In genomic region chr4:1294891-1295290, GRCh38 we compare ENCODE assay signal across 20 cellular contexts. TPM values are rescaled to one million over a fixed set of nuclear protein-coding genes. Genes with fewer than 3 reads are reported as not detected.
A peak's percentile ranks its signal among the peaks of the same experiment; 100 is the strongest.
DNase-seq lines count a peak whose midpoint lies in the region; ATAC-seq and TF ChIP-seq lines count a peak whose summit lies in the region.
"Had no signal": no experiment of that assay in that cellular context is flagged by ENCODE, and none has a peak within 500 bp of the region (broad histone marks: within the 10 kb centered on the region; RNA-seq: fewer than 3 reads in every experiment).

No MANE protein-coding gene starts in this region.

- H3K4me1 Mint-ChIP-seq in activated T-helper 1 cell treated with anti-CD3 and anti-CD28 coated beads, Interleukin-12 subunit alpha, Interleukin-12 subunit beta, Interleukin-2, Interleukin-4 antibody, amounts not matched to agents 30 ng/mL and 10 ng/mL and 1 ng/mL, durations not matched to agents 14 hours and 24 hours and 36 hours (ENCODE audit: low read depth), result peaks cover 26% of the 10 kb centered on the region

- peak overlapping the region in 4 of 5 donors; percentile 6 to 51 (median 24) for H3K9ac ChIP-seq in subcutaneous abdominal adipose tissue (ENCODE audit: low read length in 5 of 5)

- 28 to 33% methylated on average over 10 of the region's 10 CpGs for WGBS in heart right ventricle, 2 donors

- H3K27ac Mint-ChIP-seq in activated T-helper 1 cell treated with anti-CD3 and anti-CD28 coated beads, Interleukin-12 subunit alpha, Interleukin-12 subunit beta, Interleukin-2, Interleukin-4 antibody, amounts not matched to agents 30 ng/mL and 10 ng/mL and 1 ng/mL, durations not matched to agents 14 hours and 24 hours and 36 hours, result peak overlapping the region; percentile 29
- H3K27ac Mint-ChIP-seq: activated naive CD4-positive, alpha-beta T cell treated with anti-CD3 and anti-CD28 coated beads, Interleukin-2, amount 50 U/mL, for 24 hours had no signal

- DNase-seq in heart right ventricle, result no peak
- no peak for DNase-seq in left ventricle myocardium superior
- no peak for DNase-seq in activated T-helper 1 cell treated with anti-CD3 and anti-CD28 coated beads, Interleukin-12 subunit alpha, Interleukin-12 subunit beta, Interleukin-2, Interleukin-4 antibody, amounts not matched to agents 30 ng/mL and 10 ng/mL and 1 ng/mL, durations not matched to agents 14 hours and 24 hours and 36 hours (ENCODE audit: low spot score)
- DNase-seq in left lobe of liver (ENCODE audit: low spot score), result no peak
- no peak for DNase-seq in GDM1 (lab: John Stamatoyannopoulos, UW)
- DNase-seq in DMS53 treated with DMSO at 0.1 percent for 48 hours (lab: John Stamatoyannopoulos, UW; ENCODE audit: unreplicated experiment), result no peak
- no peak for DNase-seq in activated CD8-positive, alpha-beta memory T cell treated with anti-CD3 and anti-CD28 coated beads for 24 hours
- DNase-seq: ACHN; activated CD4-positive, CD25-positive, alpha-beta regulatory T cell; effector memory CD4-positive, alpha-beta T cell; EL; GOT3; NCI-H1436; T-helper 2 cell had no signal

- no peak overlapping the region for H3K4me3 ChIP-seq in heart right ventricle
- no peak overlapping the region for H3K4me3 ChIP-seq in subcutaneous abdominal adipose tissue (ENCODE audit: low read depth in 1 of 5, low read length in 5 of 5)
- H3K4me3 ChIP-seq: cardiac muscle cell, left lung, prostate gland had no signal

- H3K9me3 ChIP-seq in heart right ventricle, result no peaks in the 10 kb centered on the region
- no peaks in the 10 kb centered on the region for H3K9me3 ChIP-seq in subcutaneous abdominal adipose tissue (ENCODE audit: control insufficient read depth in 5 of 5, low read length in 5 of 5)
- H3K9me3 ChIP-seq: left lung, prostate gland had no signal

- H3K36me3 ChIP-seq in heart right ventricle (peaks cover 0 to 34% (median 12%) of the 10 kb centered on the region in 9 donors), subcutaneous abdominal adipose tissue (ENCODE audit: control insufficient read depth in 5 of 5, insufficient read depth in 5 of 5, low read length in 5 of 5) (peaks cover 0 to 36% (median 32%) of the 10 kb centered on the region in 5 donors)
- H3K36me3 ChIP-seq: cardiac muscle cell, prostate gland had no signal

- H3K27ac ChIP-seq in heart right ventricle (peak overlapping the region in 6 of 10 donors; percentile 1 to 58 (median 19)), subcutaneous abdominal adipose tissue (ENCODE audit: low read depth, low read length) (no peak overlapping the region)
- H3K27ac ChIP-seq: prostate gland had no signal

- no peaks in the 10 kb centered on the region for H3K9me3 Mint-ChIP-seq in activated T-helper 1 cell treated with anti-CD3 and anti-CD28 coated beads, Interleukin-12 subunit alpha, Interleukin-12 subunit beta, Interleukin-2, Interleukin-4 antibody, amounts not matched to agents 30 ng/mL and 10 ng/mL and 1 ng/mL, durations not matched to agents 14 hours and 24 hours and 36 hours
- H3K9me3 Mint-ChIP-seq: activated naive CD4-positive, alpha-beta T cell treated with anti-CD3 and anti-CD28 coated beads, Interleukin-2, amount 50 U/mL, for 24 hours had no signal

- intact Hi-C loops in heart right ventricle (cut with DNase I), result loop anchor here in 4 of 10 donors (5.0 to 10.0 kb wide), 3 partner anchors 47 to 52 kb away; partner anchors contain the start of gene UVSSA (in 2 of the 4)
- intact Hi-C loops in left ventricle myocardium superior (cut with micrococcal nuclease), result no loop called here
- intact Hi-C loops in activated T-helper 1 cell treated with anti-CD3 and anti-CD28 coated beads, Interleukin-12 subunit alpha, Interleukin-12 subunit beta, Interleukin-2, Interleukin-4 antibody, amounts not matched to agents 30 ng/mL and 10 ng/mL and 1 ng/mL, durations not matched to agents 14 hours and 24 hours and 36 hours (cut with micrococcal nuclease), result no loop called here

- ATAC-seq in heart right ventricle (peak in 3 of 8 donors; percentile 5 to 21 (median 18)), left ventricle myocardium superior (no peak), left lobe of liver (peak; percentile 9)
- ATAC-seq: left lung, Right ventricle myocardium inferior had no signal

- peaks cover 15% of the 10 kb centered on the region for H3K36me3 Mint-ChIP-seq in activated T-helper 1 cell treated with anti-CD3 and anti-CD28 coated beads, Interleukin-12 subunit alpha, Interleukin-12 subunit beta, Interleukin-2, Interleukin-4 antibody, amounts not matched to agents 30 ng/mL and 10 ng/mL and 1 ng/mL, durations not matched to agents 14 hours and 24 hours and 36 hours (ENCODE audit: low read depth)

- peaks cover 24 to 70% (median 57%) of the 10 kb centered on the region in 9 donors for H3K4me1 ChIP-seq in heart right ventricle
- H3K4me1 ChIP-seq in subcutaneous abdominal adipose tissue (ENCODE audit: control insufficient read depth in 5 of 5, insufficient read depth in 5 of 5, low read length in 5 of 5), result peaks cover 7 to 47% (median 42%) of the 10 kb centered on the region in 5 donors

- H3K27me3 ChIP-seq in heart right ventricle, result no peaks in the 10 kb centered on the region
- no peaks in the 10 kb centered on the region for H3K27me3 ChIP-seq in subcutaneous abdominal adipose tissue (ENCODE audit: control insufficient read depth in 5 of 5, insufficient read depth in 4 of 5, low read length in 5 of 5)
- H3K27me3 ChIP-seq: cardiac muscle cell, left lung had no signal

- no peaks in the 10 kb centered on the region for H3K27me3 Mint-ChIP-seq in activated T-helper 1 cell treated with anti-CD3 and anti-CD28 coated beads, Interleukin-12 subunit alpha, Interleukin-12 subunit beta, Interleukin-2, Interleukin-4 antibody, amounts not matched to agents 30 ng/mL and 10 ng/mL and 1 ng/mL, durations not matched to agents 14 hours and 24 hours and 36 hours (ENCODE audit: insufficient read depth)
- H3K27me3 Mint-ChIP-seq: activated naive CD4-positive, alpha-beta T cell treated with anti-CD3 and anti-CD28 coated beads, Interleukin-2, amount 50 U/mL, for 24 hours had no signal

- H3K4me3 Mint-ChIP-seq in activated T-helper 1 cell treated with anti-CD3 and anti-CD28 coated beads, Interleukin-12 subunit alpha, Interleukin-12 subunit beta, Interleukin-2, Interleukin-4 antibody, amounts not matched to agents 30 ng/mL and 10 ng/mL and 1 ng/mL, durations not matched to agents 14 hours and 24 hours and 36 hours, result no peak overlapping the region
- H3K4me3 Mint-ChIP-seq: activated naive CD4-positive, alpha-beta T cell treated with anti-CD3 and anti-CD28 coated beads, Interleukin-2, amount 50 U/mL, for 24 hours had no signal

- TF ChIP-seq CTCF in heart right ventricle (IDR thresholded peaks at IDR 0.05), result no peak

RNA-seq across cellular contexts. Expression of gene MAEA, which starts 5.2 kb away (rescaled TPM):
- total RNA-seq in heart right ventricle, result 10 to 100 TPM; 39.1 to 72.8 (median 50.3) TPM
- 10 to 100 TPM; 43.2 to 55.7 TPM for polyA plus RNA-seq in heart right ventricle
- 49.6 TPM for total RNA-seq in left ventricle myocardium superior
- total RNA-seq in activated T-helper 1 cell treated with anti-CD3 and anti-CD28 coated beads, Interleukin-12 subunit alpha, Interleukin-12 subunit beta, Interleukin-2, Interleukin-4 antibody, amounts not matched to agents 30 ng/mL and 10 ng/mL and 1 ng/mL, durations not matched to agents 14 hours and 24 hours and 36 hours, result 67.1 and 68.1 TPM in 2 replicates
- 33.3 TPM for total RNA-seq in left lobe of liver

RNA-seq across cellular contexts. Expression of gene CTBP1, which starts 46.0 kb away (rescaled TPM):
- 100 to 1,000 TPM; 115 to 132 (median 122) TPM for total RNA-seq in heart right ventricle
- 100 to 1,000 TPM in 1 of 2 donors, 10 to 100 TPM in 1; 98.6 to 105 TPM for polyA plus RNA-seq in heart right ventricle
- total RNA-seq in left ventricle myocardium superior, result 133 TPM
- total RNA-seq in activated T-helper 1 cell treated with anti-CD3 and anti-CD28 coated beads, Interleukin-12 subunit alpha, Interleukin-12 subunit beta, Interleukin-2, Interleukin-4 antibody, amounts not matched to agents 30 ng/mL and 10 ng/mL and 1 ng/mL, durations not matched to agents 14 hours and 24 hours and 36 hours, result 203 and 206 TPM in 2 replicates
- 97.0 TPM for total RNA-seq in left lobe of liver

RNA-seq across cellular contexts. Expression of gene UVSSA, which starts 52.1 kb away (rescaled TPM):
- total RNA-seq in heart right ventricle (1 to 10 TPM; 5.2 to 8.3 (median 6.6) TPM), left ventricle myocardium superior (5.9 TPM), left lobe of liver (18.6 TPM)
- polyA plus RNA-seq in heart right ventricle, result 10 to 100 TPM in 1 of 2 donors, 1 to 10 TPM in 1; 2.4 to 11.9 TPM
- total RNA-seq in activated T-helper 1 cell treated with anti-CD3 and anti-CD28 coated beads, Interleukin-12 subunit alpha, Interleukin-12 subunit beta, Interleukin-2, Interleukin-4 antibody, amounts not matched to agents 30 ng/mL and 10 ng/mL and 1 ng/mL, durations not matched to agents 14 hours and 24 hours and 36 hours, result 25.8 and 27.5 TPM in 2 replicates
